15 cellular contexts compared by ENCODE assay signal in genomic region chr10:88915781-88916180, GRCh38.
"Had no signal": no experiment of that assay in that cellular context is flagged by ENCODE, and none has a peak within 500 bp of the region (broad histone marks: within the 10 kb centered on the region; RNA-seq: fewer than 3 reads in every experiment).

No MANE protein-coding gene starts in this region.

- H3K4me1 Mint-ChIP-seq: activated CD4-positive, alpha-beta T cell treated with anti-CD3 and anti-CD28 coated beads, Interleukin-2, amount 10 ng/mL, durations not matched to agents 7 days and 5 days; activated CD8-positive, alpha-beta memory T cell treated with anti-CD3 and anti-CD28 coated beads, Interleukin-2, amount 10 ng/mL, durations not matched to agents 7 days and 5 days; WTC11 had no signal

- ATAC-seq: activated CD8-positive, alpha-beta memory T cell treated with anti-CD3 and anti-CD28 coated beads, Interleukin-2, amount 10 ng/mL, durations not matched to agents 7 days and 5 days; heart left ventricle; left lobe of liver; stimulated activated naive CD8-positive, alpha-beta T cell treated with anti-CD3 and anti-CD28 coated beads, Interleukin-15, Interleukin-2, amounts not matched to agents 100 U/mL and 50 U/mL, for 24 hours; WTC11 had no signal

- H3K4me3 ChIP-seq: heart left ventricle, suprapubic skin had no signal

- H3K27me3 ChIP-seq: heart left ventricle, suprapubic skin had no signal

- H3K4me3 Mint-ChIP-seq: activated CD4-positive, alpha-beta T cell treated with anti-CD3 and anti-CD28 coated beads, Interleukin-2, amount 10 ng/mL, durations not matched to agents 7 days and 5 days; activated CD8-positive, alpha-beta memory T cell treated with anti-CD3 and anti-CD28 coated beads, Interleukin-2, amount 10 ng/mL, durations not matched to agents 7 days and 5 days; activated T-cell treated with anti-CD3 and anti-CD28 coated beads, Interleukin-2, amount 50 U/mL, for 24 hours; WTC11 had no signal

- DNase-seq: activated CD4-positive, alpha-beta T cell treated with anti-CD3 and anti-CD28 coated beads, Interleukin-2, amount 10 ng/mL, durations not matched to agents 7 days and 5 days; activated CD8-positive, alpha-beta memory T cell treated with anti-CD3 and anti-CD28 coated beads, Interleukin-2, amount 10 ng/mL, durations not matched to agents 7 days and 5 days; activated gamma-delta T cell treated with Interleukin-2 at 50 U/mL for 16 hours; activated T-cell treated with anti-CD3 and anti-CD28 coated beads, Interleukin-2, amount 50 U/mL, for 24 hours; central memory CD4-positive, alpha-beta T cell; cortex of kidney; effector CD8-positive, alpha-beta T cell; heart left ventricle; mammary epithelial cell; stimulated activated CD4-positive, alpha-beta T cell treated with anti-CD3 and anti-CD28 coated beads, Interleukin-2, amount 100 ng/mL, for 48 hours; stimulated activated naive CD8-positive, alpha-beta T cell treated with anti-CD3 and anti-CD28 coated beads, Interleukin-15, Interleukin-2, amounts not matched to agents 100 U/mL and 50 U/mL, for 24 hours; T-helper 1 cell had no signal

- H3K27me3 Mint-ChIP-seq: activated CD4-positive, alpha-beta T cell treated with anti-CD3 and anti-CD28 coated beads, Interleukin-2, amount 10 ng/mL, durations not matched to agents 7 days and 5 days; activated CD8-positive, alpha-beta memory T cell treated with anti-CD3 and anti-CD28 coated beads, Interleukin-2, amount 10 ng/mL, durations not matched to agents 7 days and 5 days; activated T-cell treated with anti-CD3 and anti-CD28 coated beads, Interleukin-2, amount 50 U/mL, for 24 hours had no signal

- H3K9me3 Mint-ChIP-seq: activated CD4-positive, alpha-beta T cell treated with anti-CD3 and anti-CD28 coated beads, Interleukin-2, amount 10 ng/mL, durations not matched to agents 7 days and 5 days; activated T-cell treated with anti-CD3 and anti-CD28 coated beads, Interleukin-2, amount 50 U/mL, for 24 hours; WTC11 had no signal

- H3K4me1 ChIP-seq: suprapubic skin had no signal

- H3K27ac ChIP-seq: heart left ventricle, suprapubic skin had no signal

- H3K9me3 ChIP-seq: heart left ventricle, suprapubic skin had no signal

- H3K36me3 Mint-ChIP-seq: WTC11 had no signal

- H3K36me3 ChIP-seq: suprapubic skin had no signal

- H3K27ac Mint-ChIP-seq: activated CD4-positive, alpha-beta T cell treated with anti-CD3 and anti-CD28 coated beads, Interleukin-2, amount 10 ng/mL, durations not matched to agents 7 days and 5 days; activated CD8-positive, alpha-beta memory T cell treated with anti-CD3 and anti-CD28 coated beads, Interleukin-2, amount 10 ng/mL, durations not matched to agents 7 days and 5 days; activated T-cell treated with anti-CD3 and anti-CD28 coated beads, Interleukin-2, amount 50 U/mL, for 24 hours; WTC11 had no signal
